ENCODE assay signal across 20 cellular contexts in genomic region chr20:24676978-24677370, GRCh38.
A peak's percentile ranks its signal among the peaks of the same experiment; 100 is the strongest.
DNase-seq lines count a peak whose midpoint lies in the region; ATAC-seq and TF ChIP-seq lines count a peak whose summit lies in the region.
"Had no signal": no experiment of that assay in that cellular context is flagged by ENCODE, and none has a peak within 500 bp of the region (broad histone marks: within the 10 kb centered on the region; RNA-seq: fewer than 3 reads in every experiment).

No MANE protein-coding gene starts in this region.

- H4K91ac ChIP-seq in IMR-90 (ENCODE audit: insufficient read depth, low read depth, low read length), result no peak overlapping the region

- peaks cover 13% of the 10 kb centered on the region for H3K9me1 ChIP-seq in IMR-90 (ENCODE audit: insufficient read depth, low read length)

- H4K5ac ChIP-seq in IMR-90 (ENCODE audit: low read depth, low read length), result no peak overlapping the region

- H3K36me3 ChIP-seq in IMR-90 (ENCODE audit: control insufficient read depth, insufficient read depth, low read length) (no peaks in the 10 kb centered on the region), parathyroid adenoma (ENCODE audit: control insufficient read depth, insufficient read depth, low read length) (no peaks in the 10 kb centered on the region), hepatocyte (replicated peaks; ENCODE audit: insufficient read depth, low read depth) (no peaks in the 10 kb centered on the region)
- H3K36me3 ChIP-seq: BLaER1 had no signal

- H3K9me2 ChIP-seq in hepatocyte (replicated peaks; ENCODE audit: insufficient read depth), result no peaks in the 10 kb centered on the region

- H3K4me2 ChIP-seq in IMR-90 (ENCODE audit: low read depth, low read length) (no peak overlapping the region), parathyroid adenoma (ENCODE audit: low read length) (no peak overlapping the region), hepatocyte (no peak overlapping the region)
- H3K4me2 ChIP-seq: BLaER1 had no signal

- H3K4me3 ChIP-seq in IMR-90 (ENCODE audit: insufficient read depth, low read depth, low read length), result no peak overlapping the region
- H3K4me3 ChIP-seq in parathyroid adenoma (ENCODE audit: low read depth, low read length), result no peak overlapping the region
- H3K4me3 ChIP-seq in hepatocyte, result no peak overlapping the region
- H3K4me3 ChIP-seq: BLaER1 had no signal

- peaks cover 4% of the 10 kb centered on the region for H3K9me3 Mint-ChIP-seq in glutamatergic neuron (ENCODE audit: unreplicated experiment)
- no peaks in the 10 kb centered on the region for H3K9me3 Mint-ChIP-seq in progenitor cell of endocrine pancreas (ENCODE audit: low read depth)
- H3K9me3 Mint-ChIP-seq: CD4-positive, alpha-beta T cell; IgD-negative memory B cell had no signal

- TF ChIP-seq POLR2A in IMR-90 (IDR thresholded peaks at IDR 0.05; ENCODE audit: low read depth, low read length), result no peak

- H3K36me3 Mint-ChIP-seq in glutamatergic neuron (ENCODE audit: unreplicated experiment), result no peaks in the 10 kb centered on the region
- H3K36me3 Mint-ChIP-seq in progenitor cell of endocrine pancreas (ENCODE audit: insufficient read depth), result no peaks in the 10 kb centered on the region
- H3K36me3 Mint-ChIP-seq: IgD-negative memory B cell had no signal

- peaks cover 6% of the 10 kb centered on the region for H3K27me3 Mint-ChIP-seq in glutamatergic neuron (ENCODE audit: unreplicated experiment)
- H3K27me3 Mint-ChIP-seq in progenitor cell of endocrine pancreas, result peaks cover 3% of the 10 kb centered on the region
- H3K27me3 Mint-ChIP-seq: CD4-positive, alpha-beta T cell; IgD-negative memory B cell had no signal

- no peak overlapping the region for H3K4me3 Mint-ChIP-seq in glutamatergic neuron (ENCODE audit: unreplicated experiment)
- H3K4me3 Mint-ChIP-seq in progenitor cell of endocrine pancreas (ENCODE audit: low read depth), result no peak overlapping the region
- H3K4me3 Mint-ChIP-seq: CD4-positive, alpha-beta T cell had no signal

- no peak for DNase-seq in IMR-90
- DNase-seq in glutamatergic neuron, result peak; percentile 1
- DNase-seq in superior temporal gyrus (ENCODE audit: extremely low spot score), result peak; percentile 46
- DNase-seq in progenitor cell of endocrine pancreas (ENCODE audit: low spot score, unreplicated experiment), result no peak
- DNase-seq in hepatocyte (ENCODE audit: low spot score), result no peak
- DNase-seq in GM10266 (ENCODE audit: extremely low spot score), result no peak
- DNase-seq: CD4-positive, alpha-beta T cell; DMS 273 treated with DMSO at 0.1 percent for 48 hours; DND-41; NCI-H1105; NCI-H2081; NCI-H2171; NCI-H524 treated with DMSO at 0.1 percent for 48 hours; NCI-H82 had no signal

- H3K56ac ChIP-seq in IMR-90 (ENCODE audit: extremely low read depth, insufficient read depth, low read length), result no peak overlapping the region

- in situ Hi-C loops in IMR-90 (cut with MboI; ENCODE audit: low sequenced_read_pairs), result no loop called here

- no peak overlapping the region for H2AK5ac ChIP-seq in IMR-90 (ENCODE audit: low read depth, low read length)

- no peak overlapping the region for H2AK9ac ChIP-seq in IMR-90 (replicated peaks; ENCODE audit: low read depth, low read length, poor library complexity)

- no peak overlapping the region for H2BK15ac ChIP-seq in IMR-90 (ENCODE audit: low read depth, low read length)

- H3K27me3 ChIP-seq in IMR-90 (ENCODE audit: control insufficient read depth, insufficient read depth, low read length) (peaks cover 2% of the 10 kb centered on the region; the same call in 1 of the 2 replicates), parathyroid adenoma (ENCODE audit: control insufficient read depth, insufficient read depth, low read length) (no peaks in the 10 kb centered on the region), hepatocyte (no peaks in the 10 kb centered on the region)
- H3K27me3 ChIP-seq: BLaER1 had no signal

- H2BK5ac ChIP-seq in IMR-90 (ENCODE audit: low read depth, low read length, poor library complexity, severe bottlenecking), result no peak overlapping the region

- H3K4me1 Mint-ChIP-seq in glutamatergic neuron (ENCODE audit: low read depth, unreplicated experiment) (no peaks in the 10 kb centered on the region), progenitor cell of endocrine pancreas (ENCODE audit: low read depth) (peaks cover 16% of the 10 kb centered on the region)
- H3K4me1 Mint-ChIP-seq: IgD-negative memory B cell had no signal

- no peaks in the 10 kb centered on the region for H3K79me1 ChIP-seq in IMR-90 (ENCODE audit: low read depth in 1 of 2, low read length in 2 of 2)

- CTCF ChIA-PET in IMR-90 (lab: Yijun Ruan, JAX), result no interaction called here

- no peak overlapping the region for H3K27ac ChIP-seq in IMR-90 (ENCODE audit: insufficient read depth, low read length)
- H3K27ac ChIP-seq in parathyroid adenoma, result no peak overlapping the region
- no peak overlapping the region for H3K27ac ChIP-seq in hepatocyte
- H3K27ac ChIP-seq: BLaER1 had no signal

- dilution Hi-C loops in IMR-90 (cut with HindIII; ENCODE audit: low sequenced_read_pairs, unreplicated experiment), result no loop called here

- ATAC-seq in IMR-90 (ENCODE audit: low read depth), result no peak
- ATAC-seq: HCT116, Panc1 had no signal

- no peak overlapping the region for H3K23ac ChIP-seq in IMR-90 (ENCODE audit: low read depth, low read length)

- 67% methylated on average over 3 of the region's 6 CpGs; no CpG with 5 or more reads in 1 of the 2 experiments for WGBS in IMR-90 (ENCODE audit: extremely low coverage in 2 of 2, insufficient read length in 1 of 2), 2 experiments
- WGBS in hepatocyte (ENCODE audit: low lambda C conversion rate, missing lambda C conversion rate), result 79% methylated on average over 6 of the region's 6 CpGs

- no peak overlapping the region for H4K8ac ChIP-seq in IMR-90 (ENCODE audit: low read depth in 2 of 2, low read length in 2 of 2)

- H3K9ac ChIP-seq in IMR-90 (ENCODE audit: low read depth, low read length) (no peak overlapping the region), parathyroid adenoma (no peak overlapping the region)
- H3K9ac ChIP-seq: BLaER1 had no signal

- H3K79me2 ChIP-seq in parathyroid adenoma (no peaks in the 10 kb centered on the region), hepatocyte (no peaks in the 10 kb centered on the region)

- H3K4me1 ChIP-seq in IMR-90 (ENCODE audit: control insufficient read depth, insufficient read depth, low read length) (peaks cover 16% of the 10 kb centered on the region), parathyroid adenoma (peaks cover 40% of the 10 kb centered on the region), hepatocyte (ENCODE audit: insufficient read depth) (no peaks in the 10 kb centered on the region)
- H3K4me1 ChIP-seq: Caco-2 had no signal

- no peaks in the 10 kb centered on the region for H3K9me3 ChIP-seq in IMR-90 (ENCODE audit: control insufficient read depth, insufficient read depth, low read length)
- no peaks in the 10 kb centered on the region for H3K9me3 ChIP-seq in parathyroid adenoma (ENCODE audit: control insufficient read depth, low read length)
- no peaks in the 10 kb centered on the region for H3K9me3 ChIP-seq in hepatocyte (ENCODE audit: low read depth)
- H3K9me3 ChIP-seq: BLaER1, Caco-2 had no signal

- POLR2A ChIA-PET in IMR-90 (lab: Charles Lee; ENCODE audit: unreplicated experiment), result no interaction called here

- H3K4ac ChIP-seq in IMR-90 (ENCODE audit: low read depth, low read length), result no peak overlapping the region

- no peaks in the 10 kb centered on the region; the same call in 1 of the 2 replicates for H4K20me1 ChIP-seq in IMR-90 (ENCODE audit: insufficient read depth, low read length)
- no peaks in the 10 kb centered on the region for H4K20me1 ChIP-seq in hepatocyte (ENCODE audit: insufficient read depth, poor library complexity, severe bottlenecking)
- H4K20me1 ChIP-seq: BLaER1 had no signal

- peak overlapping the region; percentile 6; the same call in 1 of the 2 replicates for H2BK120ac ChIP-seq in IMR-90 (ENCODE audit: low read depth, low read length)

- H2AFZ ChIP-seq in IMR-90 (replicated peaks; ENCODE audit: low read length, poor library complexity) (no peak overlapping the region), parathyroid adenoma (peak overlapping the region; percentile 48), hepatocyte (no peak overlapping the region)

- H2BK20ac ChIP-seq in IMR-90 (ENCODE audit: low read depth, low read length), result 0 out of 2 replicates have a peak overlapping the region, but pooled peaks have one; percentile 8

- H3K27ac Mint-ChIP-seq in glutamatergic neuron (ENCODE audit: unreplicated experiment) (no peak overlapping the region), progenitor cell of endocrine pancreas (no peak overlapping the region)
- H3K27ac Mint-ChIP-seq: CD4-positive, alpha-beta T cell; IgD-negative memory B cell had no signal

- no peak for TF ChIP-seq RAD21 in IMR-90 (IDR thresholded peaks at IDR 0.05; ENCODE audit: low read length)

- no peak overlapping the region for H3K18ac ChIP-seq in IMR-90 (ENCODE audit: low read depth, low read length)

- BruUV-seq in IMR-90 (replicated peaks; lab: Mats Ljungman, UMichigan), result no TSS peak

- no peak overlapping the region for H3K14ac ChIP-seq in IMR-90 (replicated peaks; ENCODE audit: low read depth, low read length)

- TF ChIP-seq CTCF in IMR-90 (conservative IDR thresholded peaks at IDR 0.05; ENCODE audit: low read depth, low read length) (no peak), glutamatergic neuron (IDR thresholded peaks at IDR 0.05; ENCODE audit: partially characterized antibody, unreplicated experiment) (no peak), parathyroid adenoma (IDR thresholded peaks at IDR 0.05) (no peak), progenitor cell of endocrine pancreas (IDR thresholded peaks at IDR 0.05; ENCODE audit: unreplicated experiment) (no peak), hepatocyte (IDR thresholded peaks at IDR 0.05; ENCODE audit: poor library complexity) (no peak), GM10266 (IDR thresholded peaks at IDR 0.05; ENCODE audit: control insufficient read depth, insufficient read depth, low read depth, missing control alignments) (no peak)

- intact Hi-C loops in IMR-90 (cut with micrococcal nuclease), result no loop called here

TF ChIP-seq in IMR-90, 13 proteins besides CTCF, POLR2A, EP300 and RAD21:
- TF ChIP-seq RFX5 (IDR thresholded peaks at IDR 0.05; ENCODE audit: low read depth, low read length), result no peak

Comparison
In these comparisons a context has a peak if more than half of its experiments do, and no peak if none do; other contexts are left out.
1. DNase-seq: peak in glutamatergic neuron (single experiment) and superior temporal gyrus (single experiment); none in IMR-90 (single experiment), progenitor cell of endocrine pancreas (single experiment), hepatocyte (single experiment) and GM10266 (single experiment).